ENCODE assay signal across 10 cellular contexts in genomic region chr20:62806383-62807050, GRCh38. TPM values are rescaled to one million over a fixed set of nuclear protein-coding genes. Genes with fewer than 3 reads are reported as not detected.
DNase-seq lines count a peak whose midpoint lies in the region; ATAC-seq, FAIRE-seq and TF ChIP-seq lines count a peak whose summit lies in the region.
"Had no signal": no experiment of that assay in that cellular context is flagged by ENCODE, and none has a peak within 500 bp of the region (broad histone marks: within the 10 kb centered on the region; RNA-seq: fewer than 3 reads in every experiment).

No MANE protein-coding gene starts in this region.

- intact Hi-C loops in PC-9 (cut with micrococcal nuclease; ENCODE audit: unreplicated experiment) = loop anchor here (5.0 kb wide), 1 partner anchor 184 kb away; no protein-coding TSS in a partner anchor

- H3K36me3 ChIP-seq in DOHH2 (ENCODE audit: control insufficient read depth, low read length) = peaks cover 52% of the 10 kb centered on the region
- peaks cover 14% of the 10 kb centered on the region for H3K36me3 ChIP-seq in PC-9 (ENCODE audit: low read depth)

- H3K4me3 ChIP-seq in DOHH2 (ENCODE audit: low read length) (peak overlapping the region; percentile 79), PC-9 (peak overlapping the region; percentile 83; the same call in 1 of the 2 replicates), retinal pigment epithelial cell (ENCODE audit: low read length) (peak overlapping the region; percentile 67)

- no peaks in the 10 kb centered on the region for H3K4me1 Mint-ChIP-seq in endothelial cell (ENCODE audit: unreplicated experiment)

- no peaks in the 10 kb centered on the region for H3K9me3 ChIP-seq in DOHH2 (ENCODE audit: control insufficient read depth, insufficient read depth, low read length)
- H3K9me3 ChIP-seq in PC-9 (ENCODE audit: insufficient read depth, low read depth) = no peaks in the 10 kb centered on the region
- H3K9me3 ChIP-seq: testis had no signal

- no peaks in the 10 kb centered on the region for H3K9me3 Mint-ChIP-seq in endothelial cell (ENCODE audit: unreplicated experiment)

- peak overlapping the region; percentile 70 for H3K27ac Mint-ChIP-seq in endothelial cell (ENCODE audit: unreplicated experiment)

- H3K9me2 ChIP-seq in DOHH2 (replicated peaks; ENCODE audit: control insufficient read depth, low read length) = no peaks in the 10 kb centered on the region
- H3K9me2 ChIP-seq in PC-9 (ENCODE audit: insufficient read depth) = no peaks in the 10 kb centered on the region

- peaks cover 41% of the 10 kb centered on the region for H3K79me2 ChIP-seq in DOHH2 (ENCODE audit: control insufficient read depth, low read length)
- peaks cover 30% of the 10 kb centered on the region for H3K79me2 ChIP-seq in PC-9 (ENCODE audit: low read depth)

- H2AFZ ChIP-seq in PC-9 = no peak overlapping the region

- peak overlapping the region; percentile 90 for H3K4me2 ChIP-seq in DOHH2 (ENCODE audit: low read length)
- H3K4me2 ChIP-seq in PC-9 = peak overlapping the region; percentile 97

- H3K27me3 ChIP-seq in DOHH2 (ENCODE audit: control insufficient read depth, low read length) (no peaks in the 10 kb centered on the region), PC-9 (ENCODE audit: insufficient read depth, low read depth) (no peaks in the 10 kb centered on the region)
- H3K27me3 ChIP-seq: cardiac muscle cell, testis had no signal

- POLR2A ChIA-PET in PC-9 (lab: Charles Lee; ENCODE audit: unreplicated experiment) = no interaction called here

- BruUV-seq in PC-9 (replicated peaks; lab: Mats Ljungman, UMichigan) = no TSS peak

- peaks cover 6% of the 10 kb centered on the region for H3K36me3 Mint-ChIP-seq in endothelial cell (ENCODE audit: low read depth, unreplicated experiment)

- H3F3A ChIP-seq in DOHH2 (ENCODE audit: control insufficient read depth, insufficient read depth) (0 out of 2 replicates have a peak, but pooled peaks cover 2% of the 10 kb centered on the region), PC-9 (ENCODE audit: insufficient read depth, low read depth) (peaks cover 36% of the 10 kb centered on the region)

- no peak for ATAC-seq in HG03520 (IDR thresholded peaks at IDR 0.05; ENCODE audit: unreplicated experiment)

- TF ChIP-seq CTCF in DOHH2 (IDR thresholded peaks at IDR 0.05; ENCODE audit: low read depth, low read length, poor library complexity, severe bottlenecking) (no peak), PC-9 (conservative IDR thresholded peaks at IDR 0.05) (no peak), endothelial cell (IDR thresholded peaks at IDR 0.05; ENCODE audit: unreplicated experiment) (no peak), retinal pigment epithelial cell (conservative IDR thresholded peaks at IDR 0.05; ENCODE audit: low read depth, low read length) (no peak)

- H3K27me3 Mint-ChIP-seq in endothelial cell (ENCODE audit: unreplicated experiment) = peaks cover 17% of the 10 kb centered on the region

- H4K20me1 ChIP-seq in DOHH2 (ENCODE audit: control insufficient read depth, insufficient read depth, low read depth, low read length) (peaks cover 14% of the 10 kb centered on the region), PC-9 (ENCODE audit: insufficient read depth) (peaks cover 41% of the 10 kb centered on the region)

- FAIRE-seq in RCC 7860 (lab: Jason Lieb, UNC) = no peak

- H3K27ac ChIP-seq in DOHH2 (ENCODE audit: low read depth, low read length) (no peak overlapping the region), PC-9 (no peak overlapping the region)
- H3K27ac ChIP-seq: cardiac muscle cell had no signal

- DNase-seq in PC-9 (no peak), endothelial cell (ENCODE audit: low spot score) (no peak), retinal pigment epithelial cell (ENCODE audit: low read depth) (no peak), NAMALWA (ENCODE audit: low spot score) (no peak), midbrain (lab: John Stamatoyannopoulos, UW) (no peak), RCC 7860 (ENCODE audit: low spot score) (no peak)
- DNase-seq: testis had no signal

- CTCF ChIA-PET in PC-9 (lab: Charles Lee) = interaction anchor here (1.5 kb wide), 1 partner anchor 16 kb away, joined by 5 read pairs; no protein-coding TSS in a partner anchor

- H3K4me3 Mint-ChIP-seq in endothelial cell (ENCODE audit: unreplicated experiment) = peak overlapping the region; percentile 81

- H3K4me1 ChIP-seq in DOHH2 (ENCODE audit: control insufficient read depth, low read length) (peaks cover 33% of the 10 kb centered on the region), PC-9 (replicated peaks; ENCODE audit: insufficient read depth) (peaks cover 14% of the 10 kb centered on the region)

RNA-seq across cellular contexts. Expression of gene OGFR, which starts 1.9 kb away (rescaled TPM):
- 57.4 and 65.0 TPM in 2 replicates for total RNA-seq in PC-9 (2021)
- total RNA-seq in endothelial cell (ENCODE audit: unreplicated experiment) = 27.6 TPM

RNA-seq across cellular contexts. Expression of gene MRGBP, which starts 10.2 kb away (rescaled TPM):
- total RNA-seq in PC-9 (2021) = 27.8 and 30.2 TPM in 2 replicates
- 10.9 TPM for total RNA-seq in endothelial cell (ENCODE audit: unreplicated experiment)

RNA-seq across cellular contexts. Expression of gene COL9A3, which starts 10.3 kb away (rescaled TPM):
- total RNA-seq in PC-9 (2021) (8.3 and 8.5 TPM in 2 replicates), endothelial cell (ENCODE audit: unreplicated experiment) (1.8 TPM)

RNA-seq across cellular contexts. Expression of gene TCFL5, which starts 55.1 kb away (rescaled TPM):
- 29.3 and 35.4 TPM in 2 replicates for total RNA-seq in PC-9 (2021)
- 30.9 TPM for total RNA-seq in endothelial cell (ENCODE audit: unreplicated experiment)
